Comparison of ENCODE assay signal across 8 cellular contexts in the genomic region with DNA sequence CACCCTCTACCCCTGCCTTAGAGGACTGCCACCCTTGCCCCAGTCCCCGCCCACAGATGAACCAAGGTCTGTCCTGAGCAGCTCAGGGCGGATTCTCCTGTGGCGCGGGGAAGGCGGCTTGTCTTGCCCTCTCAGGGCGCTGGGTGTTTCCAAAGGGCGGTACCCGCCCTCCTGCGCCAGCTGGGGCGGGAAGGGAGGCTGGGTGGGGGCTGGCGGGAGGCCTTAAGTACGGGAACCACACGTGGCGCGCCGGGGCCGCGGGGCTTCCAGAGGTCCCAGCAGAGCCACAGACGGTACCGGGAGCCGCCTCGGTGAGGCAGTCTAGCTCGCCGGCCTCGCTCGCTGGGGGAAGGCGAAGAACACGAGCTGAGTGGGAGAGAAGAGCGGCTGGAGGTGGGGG.
DNase-seq lines count a peak whose midpoint lies in the region; ATAC-seq and TF ChIP-seq lines count a peak whose summit lies in the region.

No MANE protein-coding gene starts in this region.

- no peaks in the 10 kb centered on the region for H3K9me3 ChIP-seq in colonic mucosa
- no peaks in the 10 kb centered on the region for H3K9me3 ChIP-seq in neuronal stem cell (replicated peaks in 1 of 2; ENCODE audit: control insufficient read depth in 2 of 2, insufficient read depth in 1 of 2, low read depth in 1 of 2, low read length in 2 of 2)

- WGBS in neuronal stem cell (ENCODE audit: extremely low coverage in 2 of 2, insufficient read length in 2 of 2, insufficient replicate concordance in 1 of 2), 2 donors: no CpG with 5 or more reads among the region's 29 CpGs

- no peak overlapping the region for H3K14ac ChIP-seq in neuronal stem cell (ENCODE audit: low read length)

- intact Hi-C loops in colonic mucosa (cut with DNase I): no loop called here

- no peak overlapping the region for H2BK120ac ChIP-seq in neuronal stem cell (ENCODE audit: low read depth, low read length)

- H2AFZ ChIP-seq in neuronal stem cell (ENCODE audit: low read length): no peak overlapping the region

- H3K18ac ChIP-seq in neuronal stem cell (ENCODE audit: low read length): peak overlapping the region; percentile 48

- DNase-seq in activated CD4-positive, CD25-positive, alpha-beta regulatory T cell treated with anti-CD3 and anti-CD28 coated beads, Interleukin-2, amount 50 U/mL, for 16 hours (ENCODE audit: low read depth, low spot score): peak; percentile 13
- DNase-seq in colonic mucosa (peak; percentile 64), neuronal stem cell (ENCODE audit: low spot score) (no peak), NCI-H524 (lab: John Stamatoyannopoulos, UW) (no peak), NCI-H2171 (lab: John Stamatoyannopoulos, UW) (no peak)

- H2BK15ac ChIP-seq in neuronal stem cell (ENCODE audit: low read length): no peak overlapping the region

- peak overlapping the region; percentile 45 for H3K4me2 ChIP-seq in neuronal stem cell (ENCODE audit: insufficient read depth, low read length, poor library complexity, severe bottlenecking)

- no peak overlapping the region for H4K91ac ChIP-seq in neuronal stem cell (ENCODE audit: low read depth, low read length, poor library complexity)

- H3K4me1 ChIP-seq in colonic mucosa: no peaks in the 10 kb centered on the region
- H3K4me1 ChIP-seq in neuronal stem cell (ENCODE audit: control insufficient read depth in 2 of 2, insufficient read depth in 1 of 2, low read depth in 1 of 2, low read length in 2 of 2): no peaks in the 10 kb centered on the region

- ATAC-seq in HG02852 (IDR thresholded peaks at IDR 0.05; ENCODE audit: unreplicated experiment) (no peak), HG03520 (IDR thresholded peaks at IDR 0.05; ENCODE audit: unreplicated experiment) (no peak)

- H3K27me3 ChIP-seq in colonic mucosa: no peaks in the 10 kb centered on the region
- peaks cover 0 to 29% (median 3%) of the 10 kb centered on the region in 3 experiments for H3K27me3 ChIP-seq in neuronal stem cell (ENCODE audit: control insufficient read depth in 3 of 3, insufficient read depth in 3 of 3, low read depth in 1 of 3, low read length in 3 of 3)

- no peak overlapping the region for H2AK5ac ChIP-seq in neuronal stem cell (ENCODE audit: low read depth, low read length)

- TF ChIP-seq CTCF in 22Rv1 (IDR thresholded peaks at IDR 0.05) (0 out of 2 replicates have a peak, but pooled peaks have one; percentile 14), colonic mucosa (IDR thresholded peaks at IDR 0.05) (no peak)

- no peak overlapping the region for H4K8ac ChIP-seq in neuronal stem cell (ENCODE audit: low read depth, low read length)

- H3K23ac ChIP-seq in neuronal stem cell (ENCODE audit: low read depth, low read length, poor library complexity): no peak overlapping the region

- H3K4ac ChIP-seq in neuronal stem cell (ENCODE audit: low read length): no peak overlapping the region

- no peaks in the 10 kb centered on the region for H3K36me3 ChIP-seq in colonic mucosa
- H3K36me3 ChIP-seq in neuronal stem cell (replicated peaks in 1 of 2; ENCODE audit: control insufficient read depth in 2 of 2, insufficient read depth in 2 of 2, low read length in 2 of 2): no peaks in the 10 kb centered on the region

- H3K9ac ChIP-seq in colonic mucosa (ENCODE audit: low read depth in 2 of 2, low read length in 2 of 2) (no peak overlapping the region), neuronal stem cell (ENCODE audit: low read depth, low read length, poor library complexity) (peak overlapping the region; percentile 4)

- H2BK5ac ChIP-seq in neuronal stem cell (ENCODE audit: low read length): no peak overlapping the region

- H3K4me3 ChIP-seq in colonic mucosa: no peak overlapping the region
- no peak overlapping the region for H3K4me3 ChIP-seq in neuronal stem cell (ENCODE audit: low read length in 2 of 2)

- no peak overlapping the region for H2BK12ac ChIP-seq in neuronal stem cell (ENCODE audit: low read length)

- H3K79me1 ChIP-seq in neuronal stem cell (ENCODE audit: low read depth, low read length): no peaks in the 10 kb centered on the region

- H3K27ac ChIP-seq in 22Rv1: no peak overlapping the region
- H3K27ac ChIP-seq in colonic mucosa: no peak overlapping the region
- no peak overlapping the region for H3K27ac ChIP-seq in neuronal stem cell (replicated peaks; ENCODE audit: low read length)

Comparison
In these comparisons a context has a peak if more than half of its experiments do, and no peak if none do; other contexts are left out.
1. DNase-seq: peak in activated CD4-positive, CD25-positive, alpha-beta regulatory T cell treated with anti-CD3 and anti-CD28 coated beads, Interleukin-2, amount 50 U/mL, for 16 hours (single experiment) and colonic mucosa (single experiment); none in neuronal stem cell (single experiment), NCI-H524 (0 of 2) and NCI-H2171 (single experiment).